Comparison of ENCODE assay signal across 18 cellular contexts in the genomic region with DNA sequence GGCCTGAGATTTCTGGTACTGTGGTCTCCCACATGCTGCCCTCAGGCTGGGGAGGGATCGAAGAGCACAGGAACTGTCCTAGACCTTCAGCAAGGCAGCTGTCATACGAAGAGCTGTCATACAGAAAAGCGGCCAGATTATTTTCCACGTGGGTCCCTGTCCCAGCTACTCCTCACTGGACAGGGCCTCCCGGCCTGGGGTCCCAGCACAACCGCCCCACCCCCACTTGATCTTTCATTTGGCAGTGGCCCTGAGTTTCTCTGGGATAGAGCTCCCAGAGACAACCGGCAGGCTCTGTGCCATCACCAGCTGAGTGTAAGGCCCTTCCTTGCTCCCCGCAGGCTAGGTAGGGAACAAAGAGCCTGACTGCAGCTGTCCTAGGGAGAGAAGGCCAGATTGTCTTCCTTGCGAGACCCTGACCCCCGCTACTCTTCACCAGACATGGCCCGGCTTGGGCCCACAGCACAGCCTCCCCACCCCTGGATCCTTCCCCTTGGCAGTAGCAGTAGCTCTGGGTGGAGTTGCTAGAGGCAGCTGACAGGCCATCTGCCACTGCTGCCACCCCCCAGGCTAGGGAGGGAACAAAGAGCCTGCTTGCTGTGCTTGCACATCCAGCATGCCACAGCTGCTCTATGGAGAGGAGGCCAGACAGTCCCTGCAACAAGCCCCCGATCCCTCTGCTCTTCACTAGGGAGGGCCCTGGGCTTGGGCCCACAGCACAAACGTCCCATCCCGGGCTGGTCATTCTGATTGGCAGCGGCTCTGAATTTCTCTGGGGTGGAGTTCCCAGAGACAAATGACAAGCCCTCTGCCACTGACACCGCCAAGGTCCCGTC. TPM values are rescaled to one million over a fixed set of nuclear protein-coding genes. Genes with fewer than 3 reads are reported as not detected.
DNase-seq lines count a peak whose midpoint lies in the region; ATAC-seq and TF ChIP-seq lines count a peak whose summit lies in the region.
"Had no signal": no experiment of that assay in that cellular context is flagged by ENCODE, and none has a peak within 500 bp of the region (broad histone marks: within the 10 kb centered on the region; RNA-seq: fewer than 3 reads in every experiment).

No MANE protein-coding gene starts in this region.

- intact Hi-C loops in posterior cingulate gyrus (cut with DNase I), result no loop called here
- intact Hi-C loops in adrenal gland (cut with DNase I), result no loop called here
- intact Hi-C loops in ovary (cut with DNase I), result no loop called here

- H3K36me3 ChIP-seq in adrenal gland (replicated peaks in 1 of 2), result no peaks in the 10 kb centered on the region
- no peaks in the 10 kb centered on the region for H3K36me3 ChIP-seq in ovary
- H3K36me3 ChIP-seq: right lobe of liver, vagina had no signal

- TF ChIP-seq CTCF in adrenal gland (IDR thresholded peaks at IDR 0.05) (no peak), ovary (IDR thresholded peaks at IDR 0.05) (no peak)

- peak; percentile 90 for DNase-seq in DMS 273 (lab: John Stamatoyannopoulos, UW; ENCODE audit: unreplicated experiment)
- DNase-seq in NCI-H446 treated with DMSO at 0.1 percent for 48 hours (lab: John Stamatoyannopoulos, UW), result peak; percentile 53
- peak; percentile 96 for DNase-seq in globus pallidus (ENCODE audit: low spot score)
- DNase-seq in posterior cingulate gyrus, result peak; percentile 31 to 99 (median 80)
- DNase-seq in activated effector memory CD4-positive, alpha-beta T cell treated with Interleukin-2 at 50 U/mL for 16 hours, result no peak
- no peak for DNase-seq in adrenal gland
- no peak for DNase-seq in ovary
- DNase-seq: activated CD8-positive, alpha-beta memory T cell treated with anti-CD3 and anti-CD28 coated beads, Interleukin-2, amount 10 ng/mL, durations not matched to agents 7 days and 5 days; activated naive CD4-positive, alpha-beta T cell treated with Interleukin-2 at 50 U/mL for 16 hours; effector CD8-positive, alpha-beta T cell; right lobe of liver; stimulated activated CD4-positive, alpha-beta T cell treated with anti-CD3 and anti-CD28 coated beads, Interleukin-2, amount 100 ng/mL, for 48 hours had no signal

- no peak for TF ChIP-seq EP300 in ovary (IDR thresholded peaks at IDR 0.05)

- H3K4me3 ChIP-seq in adrenal gland (no peak overlapping the region), ovary (no peak overlapping the region)
- H3K4me3 ChIP-seq: right lobe of liver, vagina had no signal

- ATAC-seq in GM19035 (IDR thresholded peaks at IDR 0.05; ENCODE audit: unreplicated experiment), result no peak
- ATAC-seq: activated CD8-positive, alpha-beta memory T cell treated with anti-CD3 and anti-CD28 coated beads, Interleukin-2, amount 10 ng/mL, durations not matched to agents 7 days and 5 days; WTC11 had no signal

- TF ChIP-seq POLR2A in adrenal gland (IDR thresholded peaks at IDR 0.05) (no peak), ovary (IDR thresholded peaks at IDR 0.05) (no peak)

- H3K9me3 ChIP-seq in adrenal gland (replicated peaks in 1 of 3) (no peaks in the 10 kb centered on the region), ovary (no peaks in the 10 kb centered on the region)
- H3K9me3 ChIP-seq: right lobe of liver, vagina had no signal

- H3K4me1 ChIP-seq in adrenal gland (replicated peaks in 1 of 2) (no peaks in the 10 kb centered on the region), ovary (ENCODE audit: insufficient read depth) (no peaks in the 10 kb centered on the region)
- H3K4me1 ChIP-seq: right lobe of liver, vagina had no signal

- WGBS in adrenal gland, 4 donors, result 75 to 89% (median 82%) methylated on average over 8 to 17 of the region's 17 CpGs
- 76 to 84% (median 77%) methylated on average over 17 of the region's 17 CpGs for WGBS in ovary, 3 donors

- no peaks in the 10 kb centered on the region for H3K27me3 ChIP-seq in adrenal gland
- no peaks in the 10 kb centered on the region for H3K27me3 ChIP-seq in ovary
- H3K27me3 ChIP-seq: right lobe of liver, vagina had no signal

- H3K27ac ChIP-seq in adrenal gland (no peak overlapping the region), ovary (no peak overlapping the region)
- H3K27ac ChIP-seq: right lobe of liver, vagina had no signal

RNA-seq across cellular contexts. Expression of a gene that starts 3.1 kb away (rescaled TPM):
- total RNA-seq in adrenal gland, result not detected
- not detected for polyA plus RNA-seq in adrenal gland
- total RNA-seq in ovary, result not detected
- not detected for polyA plus RNA-seq in ovary
- total RNA-seq: activated CD8-positive, alpha-beta memory T cell treated with anti-CD3 and anti-CD28 coated beads, Interleukin-2, amount 10 ng/mL, durations not matched to agents 7 days and 5 days; HT1080; liver; M059J; right lobe of liver; vagina; WTC11 had no signal
- polyA plus RNA-seq: liver had no signal

RNA-seq across cellular contexts. Expression of a gene that starts 27.2 kb away (rescaled TPM):
- total RNA-seq in adrenal gland, result not detected
- polyA plus RNA-seq in adrenal gland, result not detected
- not detected for total RNA-seq in ovary
- not detected for polyA plus RNA-seq in ovary
- total RNA-seq: activated CD8-positive, alpha-beta memory T cell treated with anti-CD3 and anti-CD28 coated beads, Interleukin-2, amount 10 ng/mL, durations not matched to agents 7 days and 5 days; HT1080; liver; M059J; right lobe of liver; vagina; WTC11 had no signal
- polyA plus RNA-seq: liver had no signal

RNA-seq across cellular contexts. Expression of a gene that starts 57.1 kb away (rescaled TPM):
- total RNA-seq in adrenal gland (not detected), ovary (not detected)
- polyA plus RNA-seq in adrenal gland (not detected), ovary (not detected)
- total RNA-seq: activated CD8-positive, alpha-beta memory T cell treated with anti-CD3 and anti-CD28 coated beads, Interleukin-2, amount 10 ng/mL, durations not matched to agents 7 days and 5 days; HT1080; liver; M059J; right lobe of liver; vagina; WTC11 had no signal
- polyA plus RNA-seq: liver had no signal

Comparison
In these comparisons a context has a peak if more than half of its experiments do, and no peak if none do; other contexts are left out.
1. DNase-seq: peak in DMS 273 (single experiment), NCI-H446 treated with DMSO at 0.1 percent for 48 hours (single experiment), globus pallidus (single experiment) and posterior cingulate gyrus (10 of 10); none in activated effector memory CD4-positive, alpha-beta T cell treated with Interleukin-2 at 50 U/mL for 16 hours (single experiment), adrenal gland (0 of 7) and ovary (0 of 5).